Comparison of ENCODE assay signal across 10 cellular contexts in the genomic region with DNA sequence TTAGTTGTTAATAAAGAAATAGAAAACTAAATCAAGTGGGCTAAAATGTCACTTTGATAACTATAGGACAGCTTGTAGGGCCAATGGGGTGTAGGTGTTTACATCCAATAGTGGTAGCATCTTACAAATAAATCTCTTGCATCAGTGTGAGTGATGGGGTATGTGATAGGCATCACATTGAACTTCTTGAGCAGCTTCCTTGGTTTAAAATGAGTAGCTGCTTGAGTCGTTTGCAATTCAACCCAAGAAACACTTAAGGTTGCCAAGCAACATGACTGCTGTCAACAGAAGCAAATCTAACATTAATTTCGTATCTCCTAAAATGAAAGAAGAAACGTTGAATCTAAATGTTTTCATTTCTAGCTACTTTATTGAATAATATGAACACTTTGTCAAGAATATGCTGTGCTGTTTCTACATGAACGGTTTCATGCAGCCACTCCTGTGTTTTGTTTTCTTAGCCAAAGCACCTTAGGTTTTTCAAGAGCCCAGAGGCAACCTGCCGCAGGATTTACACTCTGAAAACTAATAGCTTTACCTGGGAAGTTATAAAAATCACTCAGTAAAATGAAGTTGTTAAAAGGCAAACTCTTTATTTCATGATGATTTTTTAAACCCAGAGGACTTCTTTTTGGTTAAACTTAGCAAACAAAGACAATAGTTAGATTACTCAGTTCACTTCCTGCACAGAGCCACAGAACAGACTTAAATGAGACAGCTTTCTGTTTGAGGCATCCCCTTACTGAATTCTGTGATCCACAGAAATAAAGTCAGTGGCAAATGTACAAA.
A peak's percentile ranks its signal among the peaks of the same experiment; 100 is the strongest.
DNase-seq lines count a peak whose midpoint lies in the region; ATAC-seq and TF ChIP-seq lines count a peak whose summit lies in the region.
"Had no signal": no experiment of that assay in that cellular context is flagged by ENCODE, and none has a peak within 500 bp of the region (broad histone marks: within the 10 kb centered on the region; RNA-seq: fewer than 3 reads in every experiment).

No MANE protein-coding gene starts in this region.

- intact Hi-C loops in Right ventricle myocardium superior (cut with DNase I), result no loop called here

- H3K4me1 Mint-ChIP-seq in effector memory CD8-positive, alpha-beta T cell (ENCODE audit: low read depth in 2 of 2), result peaks cover 0 to 11% of the 10 kb centered on the region in 2 donors
- H3K4me1 Mint-ChIP-seq in chondrocyte (ENCODE audit: low read depth), result no peaks in the 10 kb centered on the region

- no peaks in the 10 kb centered on the region for H3K36me3 Mint-ChIP-seq in effector memory CD8-positive, alpha-beta T cell (ENCODE audit: insufficient read depth)
- no peaks in the 10 kb centered on the region for H3K36me3 Mint-ChIP-seq in chondrocyte (ENCODE audit: low read depth)

- H3K27me3 Mint-ChIP-seq in effector memory CD8-positive, alpha-beta T cell, result no peaks in the 10 kb centered on the region
- peaks cover 4% of the 10 kb centered on the region for H3K27me3 Mint-ChIP-seq in chondrocyte (ENCODE audit: low read depth)

- peak; percentile 36 for ATAC-seq in GM18508 (IDR thresholded peaks at IDR 0.05; ENCODE audit: insufficient read depth, unreplicated experiment)
- ATAC-seq in HG03139 (IDR thresholded peaks at IDR 0.05; ENCODE audit: unreplicated experiment), result peak; percentile 51
- ATAC-seq in effector memory CD8-positive, alpha-beta T cell (replicated peaks), result peak; percentile 78
- no peak for ATAC-seq in Right ventricle myocardium superior (ENCODE audit: poor library complexity)

- H3K4me3 Mint-ChIP-seq in effector memory CD8-positive, alpha-beta T cell, result peak overlapping the region in 1 of 2 donors; percentile 15
- no peak overlapping the region for H3K4me3 Mint-ChIP-seq in chondrocyte (ENCODE audit: unreplicated experiment)

- peaks cover 4 to 6% of the 10 kb centered on the region in 2 donors for H3K9me3 Mint-ChIP-seq in effector memory CD8-positive, alpha-beta T cell
- H3K9me3 Mint-ChIP-seq in chondrocyte (ENCODE audit: low read depth), result no peaks in the 10 kb centered on the region

- peak; percentile 28 for DNase-seq in GM20000 (ENCODE audit: low spot score)
- no peak for DNase-seq in effector memory CD8-positive, alpha-beta T cell
- DNase-seq in NCI-H446 treated with DMSO at 0.1 percent for 48 hours (lab: John Stamatoyannopoulos, UW), result no peak
- no peak for DNase-seq in chondrocyte (ENCODE audit: low spot score)
- DNase-seq in Right ventricle myocardium superior, result no peak
- DNase-seq in stimulated activated naive CD4-positive, alpha-beta T cell (lab: John Stamatoyannopoulos, UW), result no peak
- DNase-seq: activated CD4-positive, alpha-beta T cell treated with anti-CD3 and anti-CD28 coated beads, Interleukin-2, amount 50 U/mL, for 4 hours; stimulated activated CD4-positive, alpha-beta T cell treated with anti-CD3 and anti-CD28 coated beads, Interleukin-4, amount 100 ng/mL, for 1 hour had no signal

- TF ChIP-seq CTCF in GM20000 (IDR thresholded peaks at IDR 0.05; ENCODE audit: extremely low read depth, missing control alignments) (no peak), chondrocyte (IDR thresholded peaks at IDR 0.05) (no peak)

- H3K27ac Mint-ChIP-seq in effector memory CD8-positive, alpha-beta T cell, result peak overlapping the region in 1 of 2 donors; percentile 50
- no peak overlapping the region for H3K27ac Mint-ChIP-seq in chondrocyte (ENCODE audit: unreplicated experiment)
